In genomic region chr1:241847796-241848668, GRCh38 we compare ENCODE assay signal across 1 cellular context.
A peak's percentile ranks its signal among the peaks of the same experiment; 100 is the strongest.
TF ChIP-seq lines count a peak whose summit lies in the region.

Gene EXO1 (plus strand): TSS chr1:241848204. CDS start chr1:241850426, 2,222 bp downstream.

TF ChIP-seq in HepG2, 621 proteins besides CTCF, POLR2A, EP300 and RAD21 (continued from another document and continues in another):
- TF ChIP-seq BCLAF1 (IDR thresholded peaks at IDR 0.05) (no peak), DMTF1 (CRISPR knock-in tag; IDR thresholded peaks at IDR 0.05) (no peak), ZNF710 (CRISPR knock-in tag; IDR thresholded peaks at IDR 0.05; ENCODE audit: borderline replicate concordance) (peak; percentile 62; the same call in 1 of the 2 replicates), NFAT5 (CRISPR knock-in tag; IDR thresholded peaks at IDR 0.05) (peak; percentile 69; the same call in 1 of the 2 replicates), NR1H2 (CRISPR knock-in tag; IDR thresholded peaks at IDR 0.05; ENCODE audit: borderline replicate concordance, low read depth) (0 out of 2 replicates have a peak, but pooled peaks have one; percentile 52), RXRA (CRISPR knock-in tag; IDR thresholded peaks at IDR 0.05) (peak; percentile 72), ZNF747 (CRISPR knock-in tag; IDR thresholded peaks at IDR 0.05; ENCODE audit: borderline replicate concordance) (0 out of 2 replicates have a peak, but pooled peaks have one; percentile 49), MYPOP (CRISPR knock-in tag; IDR thresholded peaks at IDR 0.05) (0 out of 2 replicates have a peak, but pooled peaks have one; percentile 28), CENPX (CRISPR knock-in tag; IDR thresholded peaks at IDR 0.05) (no peak), POGK (CRISPR knock-in tag; conservative IDR thresholded peaks at IDR 0.05) (peak; percentile 79), TRIM24 (CRISPR knock-in tag; IDR thresholded peaks at IDR 0.05) (no peak), CBFB (CRISPR knock-in tag; IDR thresholded peaks at IDR 0.05) (peak; percentile 85), PLSCR1 (CRISPR knock-in tag; IDR thresholded peaks at IDR 0.05; ENCODE audit: borderline replicate concordance) (no peak), AHR (CRISPR knock-in tag; IDR thresholded peaks at IDR 0.05) (0 out of 2 replicates have a peak, but pooled peaks have one; percentile 42), ATF4 (CRISPR knock-in tag; IDR thresholded peaks at IDR 0.05) (peak in 1 of 2 experiments; percentile 35; a peak in 1 of 4 replicates), E2F5 (CRISPR knock-in tag; conservative IDR thresholded peaks at IDR 0.05) (peak; percentile 99), PAF1 (CRISPR knock-in tag; IDR thresholded peaks at IDR 0.05) (no peak), LBX2 (CRISPR knock-in tag; IDR thresholded peaks at IDR 0.05; ENCODE audit: borderline replicate concordance) (no peak), MTA1 (CRISPR knock-in tag; IDR thresholded peaks at IDR 0.05; ENCODE audit: borderline replicate concordance) (peak; percentile 45; the same call in 1 of the 2 replicates), TRAFD1 (CRISPR knock-in tag; IDR thresholded peaks at IDR 0.05; ENCODE audit: borderline replicate concordance) (no peak), HDAC2 (CRISPR knock-in tag; IDR thresholded peaks at IDR 0.05) (peak; percentile 63), ZNF138 (CRISPR knock-in tag; IDR thresholded peaks at IDR 0.05; ENCODE audit: low read depth) (no peak), KDM4B (CRISPR knock-in tag; IDR thresholded peaks at IDR 0.05) (peak; percentile 51; the same call in 1 of the 2 replicates), ARID2 (CRISPR knock-in tag; IDR thresholded peaks at IDR 0.05; ENCODE audit: borderline replicate concordance) (peak; percentile 62; the same call in 1 of the 2 replicates), TFDP1 (CRISPR knock-in tag; IDR thresholded peaks at IDR 0.05; ENCODE audit: borderline replicate concordance) (peak; percentile 99)
